Comparison of ENCODE assay signal across 8 cellular contexts in the genomic region with DNA sequence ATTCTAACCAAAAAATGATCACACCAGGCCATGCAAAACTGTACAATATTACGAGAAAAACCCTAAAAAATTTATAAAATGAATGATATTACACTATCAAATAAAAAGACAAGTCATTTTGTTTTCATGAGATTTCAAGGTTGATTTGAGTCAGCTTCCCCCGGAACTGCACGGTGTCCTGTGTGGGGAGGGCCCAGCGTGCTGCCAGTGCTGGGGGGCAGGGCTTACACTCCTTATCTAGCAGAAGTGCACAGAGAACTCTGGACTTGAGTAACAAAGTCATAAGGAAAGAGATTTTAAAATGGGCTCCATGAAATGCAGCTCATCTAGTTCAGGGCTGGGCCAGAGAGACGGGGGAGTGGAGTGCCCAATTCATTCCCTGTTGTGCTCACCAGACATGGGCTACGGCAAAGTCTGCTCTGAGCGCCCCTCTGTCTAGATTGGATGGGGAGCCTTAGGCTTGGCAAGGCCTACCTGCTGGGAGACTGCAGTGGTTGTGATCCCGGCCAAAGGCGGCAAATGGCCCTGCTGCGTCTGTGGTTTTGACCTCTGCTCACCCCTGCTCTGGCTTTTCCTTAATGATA. TPM values are rescaled to one million over a fixed set of nuclear protein-coding genes. Genes with fewer than 3 reads are reported as not detected.
DNase-seq lines count a peak whose midpoint lies in the region; ATAC-seq and TF ChIP-seq lines count a peak whose summit lies in the region.

No MANE protein-coding gene starts in this region.

- no peak for TF ChIP-seq POLR2A in gastroesophageal sphincter (IDR thresholded peaks at IDR 0.05)

- CTCF ChIA-PET in activated CD4-positive, alpha-beta T cell treated with anti-CD3 and anti-CD28 coated beads, Interleukin-2, amount 10 ng/mL, durations not matched to agents 7 days and 5 days (lab: Charles Lee) = interaction anchor here (1.0 to 1.6 kb wide), 2 partner anchors 11 to 12 kb away, joined by 3 to 4 read pairs; no protein-coding TSS in a partner anchor

- TF ChIP-seq CTCF in CD14-positive monocyte (IDR thresholded peaks at IDR 0.05) = no peak
- no peak for TF ChIP-seq CTCF in gastroesophageal sphincter (IDR thresholded peaks at IDR 0.05)

- no peaks in the 10 kb centered on the region for H3K27me3 ChIP-seq in gastroesophageal sphincter

- WGBS in gastroesophageal sphincter (ENCODE audit: low coverage in 1 of 2), 2 donors = 46 to 53% methylated on average over 5 of the region's 10 CpGs

- H3K27ac ChIP-seq in gastroesophageal sphincter = peak overlapping the region in 3 of 4 donors; percentile 58 to 80 (median 75)

- H3K4me1 ChIP-seq in gastroesophageal sphincter = peaks cover 0 to 71% (median 6%) of the 10 kb centered on the region in 3 donors

- H3K27me3 Mint-ChIP-seq in CD14-positive monocyte (ENCODE audit: low read depth in 3 of 3) = peaks cover 0 to 2% (median 0%) of the 10 kb centered on the region in 3 donors
- H3K27me3 Mint-ChIP-seq in activated CD4-positive, alpha-beta T cell treated with anti-CD3 and anti-CD28 coated beads, Interleukin-2, amount 10 ng/mL, durations not matched to agents 7 days and 5 days = no peaks in the 10 kb centered on the region

- peaks cover 0 to 41% of the 10 kb centered on the region in 2 donors for H3K36me3 ChIP-seq in gastroesophageal sphincter

- POLR2A ChIA-PET in activated CD4-positive, alpha-beta T cell treated with anti-CD3 and anti-CD28 coated beads, Interleukin-2, amount 10 ng/mL, durations not matched to agents 7 days and 5 days (lab: Charles Lee) = no interaction called here

- peaks cover 21% of the 10 kb centered on the region for H3K4me1 Mint-ChIP-seq in CD14-positive monocyte
- peaks cover 27% of the 10 kb centered on the region for H3K4me1 Mint-ChIP-seq in activated CD4-positive, alpha-beta T cell treated with anti-CD3 and anti-CD28 coated beads, Interleukin-2, amount 10 ng/mL, durations not matched to agents 7 days and 5 days

- ATAC-seq in HG02884 (IDR thresholded peaks at IDR 0.05; ENCODE audit: unreplicated experiment) (peak; percentile 89), gastroesophageal sphincter (no peak)

- intact Hi-C loops in CD14-positive monocyte (cut with micrococcal nuclease) = no loop called here

- no peaks in the 10 kb centered on the region for H3K9me3 Mint-ChIP-seq in CD14-positive monocyte
- no peaks in the 10 kb centered on the region for H3K9me3 Mint-ChIP-seq in activated CD4-positive, alpha-beta T cell treated with anti-CD3 and anti-CD28 coated beads, Interleukin-2, amount 10 ng/mL, durations not matched to agents 7 days and 5 days

- peaks cover 21 to 29% of the 10 kb centered on the region in 2 donors for H3K36me3 Mint-ChIP-seq in CD14-positive monocyte
- H3K36me3 Mint-ChIP-seq in activated CD4-positive, alpha-beta T cell treated with anti-CD3 and anti-CD28 coated beads, Interleukin-2, amount 10 ng/mL, durations not matched to agents 7 days and 5 days (ENCODE audit: low read depth) = peaks cover 4% of the 10 kb centered on the region

- no peak overlapping the region for H3K4me3 ChIP-seq in gastroesophageal sphincter

- peak overlapping the region in 1 of 2 donors; percentile 82 for H3K4me3 Mint-ChIP-seq in CD14-positive monocyte
- H3K4me3 Mint-ChIP-seq in activated CD4-positive, alpha-beta T cell treated with anti-CD3 and anti-CD28 coated beads, Interleukin-2, amount 10 ng/mL, durations not matched to agents 7 days and 5 days = no peak overlapping the region

- TF ChIP-seq EP300 in gastroesophageal sphincter (IDR thresholded peaks at IDR 0.05) = no peak

- DNase-seq in CD14-positive monocyte (ENCODE audit: low spot score) (peak; percentile 54), hepatic stellate cell (ENCODE audit: low spot score) (no peak), NCI-H1417 (lab: John Stamatoyannopoulos, UW) (no peak), hippocampal formation (lab: John Stamatoyannopoulos, UW) (no peak)
- peak; percentile 60 for DNase-seq in activated CD4-positive, alpha-beta T cell treated with anti-CD3 and anti-CD28 coated beads, Interleukin-2, amount 10 ng/mL, durations not matched to agents 7 days and 5 days
- DNase-seq in stimulated activated CD4-positive, alpha-beta T cell treated with anti-CD3 and anti-CD28 coated beads, Interleukin-1b, Interleukin-23, amount 100 ng/mL, for 48 hours = peak; percentile 75

- peak overlapping the region; percentile 16 to 90 (median 74) for H3K27ac Mint-ChIP-seq in CD14-positive monocyte
- peak overlapping the region; percentile 81 for H3K27ac Mint-ChIP-seq in activated CD4-positive, alpha-beta T cell treated with anti-CD3 and anti-CD28 coated beads, Interleukin-2, amount 10 ng/mL, durations not matched to agents 7 days and 5 days

- no peaks in the 10 kb centered on the region for H3K9me3 ChIP-seq in gastroesophageal sphincter

RNA-seq across cellular contexts. Expression of gene COQ8A, which starts 50.1 kb away (rescaled TPM):
- polyA plus RNA-seq in CD14-positive monocyte = 10 to 100 TPM; 33.1 to 38.2 TPM
- 10 to 100 TPM; 22.6 to 25.5 TPM for total RNA-seq in activated CD4-positive, alpha-beta T cell treated with anti-CD3 and anti-CD28 coated beads, Interleukin-2, amount 10 ng/mL, durations not matched to agents 7 days and 5 days
- 10 to 100 TPM; 53.2 to 94.0 (median 80.8) TPM for total RNA-seq in gastroesophageal sphincter

Comparison
In these comparisons a context has a peak if more than half of its experiments do, and no peak if none do; other contexts are left out.
1. DNase-seq: peak in CD14-positive monocyte (single experiment), activated CD4-positive, alpha-beta T cell treated with anti-CD3 and anti-CD28 coated beads, Interleukin-2, amount 10 ng/mL, durations not matched to agents 7 days and 5 days (single experiment) and stimulated activated CD4-positive, alpha-beta T cell treated with anti-CD3 and anti-CD28 coated beads, Interleukin-1b, Interleukin-23, amount 100 ng/mL, for 48 hours (single experiment); none in hepatic stellate cell (single experiment), NCI-H1417 (0 of 3) and hippocampal formation (0 of 2).